Comparison of ENCODE assay signal across 8 cellular contexts in genomic region chr12:1936406-1937320, GRCh38. TPM values are rescaled to one million over a fixed set of nuclear protein-coding genes. Genes with fewer than 3 reads are reported as not detected.
DNase-seq lines count a peak whose midpoint lies in the region; ATAC-seq, FAIRE-seq and TF ChIP-seq lines count a peak whose summit lies in the region.

No MANE protein-coding gene starts in this region.

- H3K4me3 ChIP-seq in cardiac fibroblast (replicated peaks in 1 of 2; ENCODE audit: low read depth in 2 of 2, low read length in 2 of 2): no peak overlapping the region
- H3K4me3 ChIP-seq in liver (ENCODE audit: low read depth in 1 of 3, low read length in 3 of 3): no peak overlapping the region

- peak; percentile 32 for FAIRE-seq in urothelium cell line (lab: Jason Lieb, UNC)

- 67% methylated on average over 25 of the region's 25 CpGs for WGBS in liver

- H3K27ac ChIP-seq in liver (ENCODE audit: low read depth in 1 of 2, low read length in 2 of 2): peak overlapping the region; percentile 14 to 47

- TF ChIP-seq CTCF in cardiac fibroblast (IDR thresholded peaks at IDR 0.05; ENCODE audit: low read depth, low read length) (no peak), liver (IDR thresholded peaks at IDR 0.05; ENCODE audit: low read depth, low read length, missing input control) (no peak)

- ATAC-seq in HG02973 (IDR thresholded peaks at IDR 0.05; ENCODE audit: unreplicated experiment) (no peak), GM21390 (IDR thresholded peaks at IDR 0.05; ENCODE audit: unreplicated experiment) (no peak)

- peak in 1 of 2 donors; percentile 45 for TF ChIP-seq RAD21 in liver (IDR thresholded peaks at IDR 0.05)

- DNase-seq in NCI-H82 (lab: John Stamatoyannopoulos, UW) (peak; percentile 51), NCI-H82 treated with DMSO at 0.1 percent for 48 hours (lab: John Stamatoyannopoulos, UW; ENCODE audit: unreplicated experiment) (no peak), cardiac fibroblast (ENCODE audit: low read depth in 2 of 2) (peak; percentile 50 to 72), urothelium cell line (ENCODE audit: low spot score) (peak; percentile 66)
- no peak for DNase-seq in stimulated activated CD4-positive, alpha-beta T cell treated with anti-CD3 and anti-CD28 coated beads, Interleukin-4, amount 100 ng/mL, for 4 hours

- H3K4me1 ChIP-seq in liver (ENCODE audit: control insufficient read depth in 4 of 4, insufficient read depth in 4 of 4, low read length in 3 of 4): peaks cover 2 to 29% (median 23%) of the 10 kb centered on the region in 4 donors

- peaks cover 0 to 12% (median 4%) of the 10 kb centered on the region in 4 donors for H3K36me3 ChIP-seq in liver (ENCODE audit: control insufficient read depth in 4 of 4, insufficient read depth in 3 of 4, low read depth in 1 of 4, low read length in 3 of 4)

- no peak overlapping the region for H3K9ac ChIP-seq in liver (ENCODE audit: low read depth in 1 of 2, low read length in 2 of 2)

- no peaks in the 10 kb centered on the region for H3K9me3 ChIP-seq in liver (ENCODE audit: control insufficient read depth in 4 of 4, low read length in 3 of 4)

- H3K27me3 ChIP-seq in liver (ENCODE audit: control insufficient read depth in 4 of 4, insufficient read depth in 4 of 4, low read length in 3 of 4): no peaks in the 10 kb centered on the region

TF ChIP-seq in liver, 16 proteins besides CTCF, POLR2A, EP300 and RAD21:
- TF ChIP-seq JUND (IDR thresholded peaks at IDR 0.05) (peak; percentile 62 to 71), SP1 (IDR thresholded peaks at IDR 0.05) (no peak), GABPA (IDR thresholded peaks at IDR 0.05 in 1 of 2, conservative IDR thresholded peaks at IDR 0.05 in 1 of 2) (no peak), YY1 (IDR thresholded peaks at IDR 0.05) (no peak), NR2F2 (IDR thresholded peaks at IDR 0.05) (no peak), TAF1 (conservative IDR thresholded peaks at IDR 0.05) (no peak), FOXA2 (IDR thresholded peaks at IDR 0.05) (no peak), HNF4G (IDR thresholded peaks at IDR 0.05) (no peak), ZBTB33 (IDR thresholded peaks at IDR 0.05) (no peak), EGR1 (IDR thresholded peaks at IDR 0.05; ENCODE audit: low read depth in 2 of 2) (no peak), RXRA (IDR thresholded peaks at IDR 0.05) (peak in 1 of 2 donors; percentile 24), HNF4A (conservative IDR thresholded peaks at IDR 0.05) (peak; percentile 8 to 46), FOXA1 (IDR thresholded peaks at IDR 0.05) (no peak)
- TF ChIP-seq, protein P1, sequence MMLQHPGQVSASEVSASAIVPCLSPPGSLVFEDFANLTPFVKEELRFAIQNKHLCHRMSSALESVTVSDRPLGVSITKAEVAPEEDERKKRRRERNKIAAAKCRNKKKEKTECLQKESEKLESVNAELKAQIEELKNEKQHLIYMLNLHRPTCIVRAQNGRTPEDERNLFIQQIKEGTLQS (IDR thresholded peaks at IDR 0.05): no peak
- TF ChIP-seq, protein P2, sequence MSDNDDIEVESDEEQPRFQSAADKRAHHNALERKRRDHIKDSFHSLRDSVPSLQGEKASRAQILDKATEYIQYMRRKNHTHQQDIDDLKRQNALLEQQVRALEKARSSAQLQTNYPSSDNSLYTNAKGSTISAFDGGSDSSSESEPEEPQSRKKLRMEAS (IDR thresholded peaks at IDR 0.05): no peak
- TF ChIP-seq, protein P3, sequence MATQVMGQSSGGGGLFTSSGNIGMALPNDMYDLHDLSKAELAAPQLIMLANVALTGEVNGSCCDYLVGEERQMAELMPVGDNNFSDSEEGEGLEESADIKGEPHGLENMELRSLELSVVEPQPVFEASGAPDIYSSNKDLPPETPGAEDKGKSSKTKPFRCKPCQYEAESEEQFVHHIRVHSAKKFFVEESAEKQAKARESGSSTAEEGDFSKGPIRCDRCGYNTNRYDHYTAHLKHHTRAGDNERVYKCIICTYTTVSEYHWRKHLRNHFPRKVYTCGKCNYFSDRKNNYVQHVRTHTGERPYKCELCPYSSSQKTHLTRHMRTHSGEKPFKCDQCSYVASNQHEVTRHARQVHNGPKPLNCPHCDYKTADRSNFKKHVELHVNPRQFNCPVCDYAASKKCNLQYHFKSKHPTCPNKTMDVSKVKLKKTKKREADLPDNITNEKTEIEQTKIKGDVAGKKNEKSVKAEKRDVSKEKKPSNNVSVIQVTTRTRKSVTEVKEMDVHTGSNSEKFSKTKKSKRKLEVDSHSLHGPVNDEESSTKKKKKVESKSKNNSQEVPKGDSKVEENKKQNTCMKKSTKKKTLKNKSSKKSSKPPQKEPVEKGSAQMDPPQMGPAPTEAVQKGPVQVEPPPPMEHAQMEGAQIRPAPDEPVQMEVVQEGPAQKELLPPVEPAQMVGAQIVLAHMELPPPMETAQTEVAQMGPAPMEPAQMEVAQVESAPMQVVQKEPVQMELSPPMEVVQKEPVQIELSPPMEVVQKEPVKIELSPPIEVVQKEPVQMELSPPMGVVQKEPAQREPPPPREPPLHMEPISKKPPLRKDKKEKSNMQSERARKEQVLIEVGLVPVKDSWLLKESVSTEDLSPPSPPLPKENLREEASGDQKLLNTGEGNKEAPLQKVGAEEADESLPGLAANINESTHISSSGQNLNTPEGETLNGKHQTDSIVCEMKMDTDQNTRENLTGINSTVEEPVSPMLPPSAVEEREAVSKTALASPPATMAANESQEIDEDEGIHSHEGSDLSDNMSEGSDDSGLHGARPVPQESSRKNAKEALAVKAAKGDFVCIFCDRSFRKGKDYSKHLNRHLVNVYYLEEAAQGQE (IDR thresholded peaks at IDR 0.05): peak; percentile 64

RNA-seq across cellular contexts. Expression of gene CACNA2D4, which starts 18.2 kb away (rescaled TPM):
- total RNA-seq in liver: 1 to 10 TPM; 1.5 to 2.8 TPM
- 1 to 10 TPM in 1 of 2 donors, under 1 TPM in 1; 0.82 to 1.0 TPM for polyA plus RNA-seq in liver

Comparison
In these comparisons a context has a peak if more than half of its experiments do, and no peak if none do; other contexts are left out.
1. DNase-seq: peak in NCI-H82 (single experiment), cardiac fibroblast (2 of 2) and urothelium cell line (single experiment); none in NCI-H82 treated with DMSO at 0.1 percent for 48 hours (single experiment) and stimulated activated CD4-positive, alpha-beta T cell treated with anti-CD3 and anti-CD28 coated beads, Interleukin-4, amount 100 ng/mL, for 4 hours (0 of 2).